23 cellular contexts compared by ENCODE assay signal in the genomic region with DNA sequence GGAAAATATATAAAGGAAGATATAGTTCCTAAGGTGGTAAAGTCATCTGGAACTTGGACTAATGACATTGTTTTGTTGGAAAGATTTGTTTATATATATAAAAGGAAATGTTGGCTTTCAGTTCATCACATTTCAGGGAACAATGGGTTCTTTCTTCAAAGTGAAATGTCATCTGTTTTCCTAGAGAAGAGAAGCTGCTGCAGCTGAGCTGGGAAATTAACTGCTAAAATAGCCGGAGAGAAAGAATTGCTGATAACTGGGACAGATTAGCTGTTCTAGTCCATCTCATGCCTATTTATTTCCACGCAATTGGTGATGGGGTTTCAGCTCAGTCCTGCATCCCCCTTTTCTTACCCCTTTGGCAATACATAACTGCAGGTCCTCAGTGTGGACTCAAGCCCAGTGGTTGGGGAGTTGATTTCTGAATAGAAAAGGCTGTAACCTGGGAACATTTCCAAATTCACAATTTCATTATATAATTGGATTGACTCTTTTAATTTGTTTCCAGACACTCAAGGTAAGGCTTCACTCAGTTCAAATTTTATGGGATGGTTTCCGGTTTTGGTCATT.
"Had no signal": no experiment of that assay in that cellular context is flagged by ENCODE, and none has a peak within 500 bp of the region (broad histone marks: within the 10 kb centered on the region; RNA-seq: fewer than 3 reads in every experiment).

No MANE protein-coding gene starts in this region.

- H3K9me3 ChIP-seq: body of pancreas, gastrocnemius medialis, suprapubic skin, upper lobe of left lung had no signal

- H3K4me3 Mint-ChIP-seq: activated CD8-positive, alpha-beta T cell treated with anti-CD3 and anti-CD28 coated beads, Interleukin-2, amount 10 ng/mL, durations not matched to agents 7 days and 5 days; activated naive CD8-positive, alpha-beta T cell; activated T-cell treated with anti-CD3 and anti-CD28 coated beads, Interleukin-2, amount 50 U/mL, for 72 hours; central memory CD8-positive, alpha-beta T cell; endodermal cell; natural killer cell treated with Interleukin-12 subunit alpha and Interleukin-12 subunit beta and Interleukin-15 and Interleukin-18, amount 100 ng/mL, for 72 hours; T-helper 1 cell treated with Interleukin-12 subunit alpha and Interleukin-12 subunit beta and Interleukin-4 antibody, amounts not matched to agents 30 μg/mL and 1 μg/mL, for 36 hours; WTC11 had no signal

- DNase-seq: activated CD4-positive, alpha-beta T cell treated with anti-CD3 and anti-CD28 coated beads for 48 hours; activated CD8-positive, alpha-beta memory T cell treated with anti-CD3 and anti-CD28 coated beads, Interleukin-2, amount 50 U/mL, for 4 hours; activated CD8-positive, alpha-beta T cell treated with anti-CD3 and anti-CD28 coated beads, Interleukin-2, amount 10 ng/mL, durations not matched to agents 7 days and 5 days; activated gamma-delta T cell; activated T-cell treated with anti-CD3 and anti-CD28 coated beads, Interleukin-2, amount 50 U/mL, for 72 hours; amniotic stem cell; body of pancreas; gastrocnemius medialis; islet precursor cell; mesenchymal stem cell; right cardiac atrium; stimulated activated CD4-positive, alpha-beta T cell treated with anti-CD3 and anti-CD28 coated beads, Interleukin-4, amount 100 ng/mL, for 4 hours; stimulated activated CD8-positive, alpha-beta memory T cell treated with anti-CD3 and anti-CD28 coated beads, Interleukin-4, amount 100 ng/mL, for 48 hours; stimulated activated naive CD4-positive, alpha-beta T cell treated with Interleukin-2 at 50 U/mL for 16 hours; upper lobe of left lung had no signal

- H3K27ac ChIP-seq: body of pancreas, gastrocnemius medialis, suprapubic skin, upper lobe of left lung had no signal

- H3K27me3 Mint-ChIP-seq: activated naive CD8-positive, alpha-beta T cell; central memory CD8-positive, alpha-beta T cell; natural killer cell treated with Interleukin-12 subunit alpha and Interleukin-12 subunit beta and Interleukin-15 and Interleukin-18, amount 100 ng/mL, for 72 hours had no signal

- H3K27me3 ChIP-seq: body of pancreas, gastrocnemius medialis, suprapubic skin, upper lobe of left lung had no signal

- H3K9me3 Mint-ChIP-seq: endodermal cell had no signal

- H3K36me3 Mint-ChIP-seq: activated naive CD8-positive, alpha-beta T cell; natural killer cell treated with Interleukin-12 subunit alpha and Interleukin-12 subunit beta and Interleukin-15 and Interleukin-18, amount 100 ng/mL, for 72 hours had no signal

- H3K27ac Mint-ChIP-seq: activated CD8-positive, alpha-beta T cell treated with anti-CD3 and anti-CD28 coated beads, Interleukin-2, amount 10 ng/mL, durations not matched to agents 7 days and 5 days; activated naive CD8-positive, alpha-beta T cell; activated T-cell treated with anti-CD3 and anti-CD28 coated beads, Interleukin-2, amount 50 U/mL, for 72 hours; endodermal cell; natural killer cell treated with Interleukin-12 subunit alpha and Interleukin-12 subunit beta and Interleukin-15 and Interleukin-18, amount 100 ng/mL, for 72 hours; T-helper 1 cell treated with Interleukin-12 subunit alpha and Interleukin-12 subunit beta and Interleukin-4 antibody, amounts not matched to agents 30 μg/mL and 1 μg/mL, for 36 hours; WTC11 had no signal

- H3K4me1 Mint-ChIP-seq: central memory CD8-positive, alpha-beta T cell; endodermal cell; WTC11 had no signal

- ATAC-seq: activated CD8-positive, alpha-beta T cell treated with anti-CD3 and anti-CD28 coated beads, Interleukin-2, amount 10 ng/mL, durations not matched to agents 7 days and 5 days; activated T-cell treated with anti-CD3 and anti-CD28 coated beads, Interleukin-2, amount 50 U/mL, for 72 hours; body of pancreas; gastrocnemius medialis; left lobe of liver; natural killer cell treated with Interleukin-12 subunit alpha and Interleukin-12 subunit beta and Interleukin-15 and Interleukin-18, amount 100 ng/mL, for 72 hours; WTC11 had no signal
